21 cellular contexts compared by ENCODE assay signal in the genomic region with DNA sequence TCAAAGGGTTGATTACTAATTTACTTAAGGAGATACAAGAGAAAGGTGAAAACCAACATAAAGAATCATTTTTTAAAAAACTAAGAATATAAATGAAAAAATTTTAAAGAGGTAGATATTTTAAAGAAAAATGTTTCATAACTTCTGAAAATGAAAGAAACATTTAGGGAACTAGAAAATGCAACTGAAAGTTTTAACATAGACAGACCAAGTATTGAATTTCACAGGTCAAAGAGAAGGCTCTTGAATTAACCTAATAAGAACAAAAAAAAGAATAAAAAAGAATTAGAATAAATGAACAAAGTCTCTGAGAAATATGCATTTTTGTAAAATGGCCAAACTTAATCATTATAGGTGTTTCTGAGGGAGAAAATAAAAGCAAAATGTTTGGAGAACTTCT. TPM values are rescaled to one million over a fixed set of nuclear protein-coding genes. Genes with fewer than 3 reads are reported as not detected.
A peak's percentile ranks its signal among the peaks of the same experiment; 100 is the strongest.
DNase-seq lines count a peak whose midpoint lies in the region; ATAC-seq and TF ChIP-seq lines count a peak whose summit lies in the region.
"Had no signal": no experiment of that assay in that cellular context is flagged by ENCODE, and none has a peak within 500 bp of the region (broad histone marks: within the 10 kb centered on the region; RNA-seq: fewer than 3 reads in every experiment).

No MANE protein-coding gene starts in this region.

- peaks cover 19% of the 10 kb centered on the region for H3K27me3 Mint-ChIP-seq in activated T-cell treated with anti-CD3 and anti-CD28 coated beads, Interleukin-2, amount 50 U/mL, for 24 hours

- DNase-seq in stimulated activated CD4-positive, alpha-beta T cell treated with anti-CD3 and anti-CD28 coated beads, Interleukin-1b, Interleukin-23, amount 100 ng/mL, for 48 hours: no peak
- DNase-seq in activated T-cell treated with anti-CD3 and anti-CD28 coated beads, Interleukin-2, amount 50 U/mL, for 24 hours: no peak
- no peak for DNase-seq in A673 (ENCODE audit: low spot score)
- no peak for DNase-seq in LoVo (ENCODE audit: low spot score)
- DNase-seq: activated effector memory CD4-positive, alpha-beta T cell treated with Interleukin-2 at 50 U/mL for 16 hours; amygdala; CD4-positive, CD25-positive, alpha-beta regulatory T cell; effector memory CD8-positive, alpha-beta T cell; hippocampal formation; left cardiac atrium; NCI-H1694 treated with DMSO at 0.1 percent for 48 hours; retina; stimulated activated CD4-positive, alpha-beta T cell treated with anti-CD3 and anti-CD28 coated beads, Interleukin-15, amount 100 ng/mL, for 24 hours; stimulated activated naive CD8-positive, alpha-beta T cell treated with anti-CD3 and anti-CD28 coated beads, Interleukin-15, amount 100 ng/mL, for 72 hours; T-helper 2 cell had no signal

- H3K36me3 ChIP-seq in A673 (ENCODE audit: insufficient read depth, low read length, poor library complexity, severe bottlenecking): no peaks in the 10 kb centered on the region

- H3K4me1 ChIP-seq in A673 (ENCODE audit: insufficient read depth, low read length, poor library complexity, severe bottlenecking): no peaks in the 10 kb centered on the region

- TF ChIP-seq CTCF in A673 (conservative IDR thresholded peaks at IDR 0.05; ENCODE audit: low read depth, low read length): no peak

- CTCF ChIA-PET in A673 (lab: Charles Lee): no interaction called here

- H3K9me3 ChIP-seq in A673 (ENCODE audit: low read depth, low read length, poor library complexity, severe bottlenecking): peaks cover 3% of the 10 kb centered on the region

- BruUV-seq in A673 (replicated peaks; lab: Mats Ljungman, UMichigan): no TSS peak

- ATAC-seq in GM18858 (IDR thresholded peaks at IDR 0.05; ENCODE audit: unreplicated experiment): peak; percentile 46
- ATAC-seq in GM21423 (IDR thresholded peaks at IDR 0.05; ENCODE audit: unreplicated experiment): peak; percentile 41
- peak; percentile 70 for ATAC-seq in HG02938 (IDR thresholded peaks at IDR 0.05; ENCODE audit: unreplicated experiment)
- peak; percentile 61 for ATAC-seq in HG03520 (IDR thresholded peaks at IDR 0.05; ENCODE audit: unreplicated experiment)
- ATAC-seq: effector memory CD8-positive, alpha-beta T cell; left cardiac atrium; stimulated activated naive CD8-positive, alpha-beta T cell treated with anti-CD3 and anti-CD28 coated beads, Interleukin-15, amount 100 ng/mL, for 72 hours had no signal

- H3K27ac Mint-ChIP-seq in activated T-cell treated with anti-CD3 and anti-CD28 coated beads, Interleukin-2, amount 50 U/mL, for 24 hours: no peak overlapping the region
- H3K27ac Mint-ChIP-seq: CD4-positive, CD25-positive, alpha-beta regulatory T cell; effector memory CD8-positive, alpha-beta T cell; mesothelial cell of epicardium had no signal

- H3K4me3 Mint-ChIP-seq in activated T-cell treated with anti-CD3 and anti-CD28 coated beads, Interleukin-2, amount 50 U/mL, for 24 hours: no peak overlapping the region
- H3K4me3 Mint-ChIP-seq: CD4-positive, CD25-positive, alpha-beta regulatory T cell; effector memory CD8-positive, alpha-beta T cell; mesothelial cell of epicardium; neural crest cell; stimulated activated naive CD8-positive, alpha-beta T cell treated with anti-CD3 and anti-CD28 coated beads, Interleukin-15, amount 100 ng/mL, for 72 hours had no signal

- peaks cover 20% of the 10 kb centered on the region for H3K9me3 Mint-ChIP-seq in activated T-cell treated with anti-CD3 and anti-CD28 coated beads, Interleukin-2, amount 50 U/mL, for 24 hours

- no peak overlapping the region for H3K27ac ChIP-seq in A673 (ENCODE audit: low read depth, low read length, poor library complexity, severe bottlenecking)

- H3K4me3 ChIP-seq in A673 (ENCODE audit: low read depth, low read length, poor library complexity, severe bottlenecking): no peak overlapping the region

- no peaks in the 10 kb centered on the region for H3K36me3 Mint-ChIP-seq in activated T-cell treated with anti-CD3 and anti-CD28 coated beads, Interleukin-2, amount 50 U/mL, for 24 hours (ENCODE audit: low read depth)
- H3K36me3 Mint-ChIP-seq: mesothelial cell of epicardium had no signal

- peaks cover 3% of the 10 kb centered on the region for H3K4me1 Mint-ChIP-seq in activated T-cell treated with anti-CD3 and anti-CD28 coated beads, Interleukin-2, amount 50 U/mL, for 24 hours (ENCODE audit: low read depth)
- H3K4me1 Mint-ChIP-seq: mesothelial cell of epicardium; neural crest cell; stimulated activated naive CD8-positive, alpha-beta T cell treated with anti-CD3 and anti-CD28 coated beads, Interleukin-15, amount 100 ng/mL, for 72 hours had no signal

- POLR2A ChIA-PET in A673 (lab: Charles Lee; ENCODE audit: low non-redundant PET): no interaction called here

- intact Hi-C loops in A673 (cut with micrococcal nuclease; ENCODE audit: unreplicated experiment): no loop called here

- no peaks in the 10 kb centered on the region for H3K27me3 ChIP-seq in A673 (replicated peaks; ENCODE audit: insufficient read depth, low read depth, low read length, poor library complexity)

RNA-seq across cellular contexts. Expression of gene FAM174A, which starts 16.1 kb away (rescaled TPM):
- 3.1 and 4.1 TPM in 2 replicates for total RNA-seq in A673 (2021)
